1 cellular context compared by ENCODE assay signal in genomic region chr4:25123236-25123635, GRCh38.
TF ChIP-seq lines count a peak whose summit lies in the region.

No MANE protein-coding gene starts in this region.

TF ChIP-seq in GM12878, 131 proteins besides CTCF, POLR2A, EP300 and RAD21 (continued from another document):
- TF ChIP-seq ZBTB4 (CRISPR knock-in tag; IDR thresholded peaks at IDR 0.05) (no peak), RFX5 (IDR thresholded peaks at IDR 0.05; ENCODE audit: low read depth, low read length) (no peak), MEF2B (IDR thresholded peaks at IDR 0.05; ENCODE audit: partially characterized antibody, poor library complexity, severe bottlenecking) (no peak), FOXK2 (IDR thresholded peaks at IDR 0.05) (no peak), CHD1 (IDR thresholded peaks at IDR 0.05; ENCODE audit: low read depth, low read length) (no peak), SIX5 (IDR thresholded peaks at IDR 0.05; ENCODE audit: low read depth, low read length, severe bottlenecking) (no peak), CREM (IDR thresholded peaks at IDR 0.05; ENCODE audit: low read depth) (0 out of 2 replicates have a peak, but pooled peaks have one; percentile 12), PBX3 (IDR thresholded peaks at IDR 0.05; ENCODE audit: insufficient replicate concordance, low read depth, low read length) (no peak), CBFB (IDR thresholded peaks at IDR 0.05; ENCODE audit: low read depth) (no peak), IRF3 (IDR thresholded peaks at IDR 0.05) (no peak), HSF1 (IDR thresholded peaks at IDR 0.05; ENCODE audit: low read depth, low read length) (no peak), ZNF687 (IDR thresholded peaks at IDR 0.05) (no peak), IKZF2 (IDR thresholded peaks at IDR 0.05) (0 out of 4 replicates have a peak, but pooled peaks have one; percentile 26), RCOR1 (conservative IDR thresholded peaks at IDR 0.05; ENCODE audit: low read depth, low read length) (no peak), ZBED1 (IDR thresholded peaks at IDR 0.05; ENCODE audit: borderline replicate concordance) (no peak)
TF ChIP-seq in GM12878: peak in this region for 12.
